Comparison of ENCODE assay signal across 8 cellular contexts in genomic region chr6:36623547-36624459, GRCh38. TPM values are rescaled to one million over a fixed set of nuclear protein-coding genes. Genes with fewer than 3 reads are reported as not detected.
DNase-seq lines count a peak whose midpoint lies in the region; ATAC-seq and TF ChIP-seq lines count a peak whose summit lies in the region.

No MANE protein-coding gene starts in this region.

- H3K4me3 ChIP-seq in dorsolateral prefrontal cortex (no peak overlapping the region), lung (no peak overlapping the region)

- peaks cover 0 to 15% of the 10 kb centered on the region in 2 donors for H3K4me1 ChIP-seq in lung (ENCODE audit: control insufficient read depth in 2 of 2, insufficient read depth in 2 of 2, low read length in 2 of 2)

- no peaks in the 10 kb centered on the region for H3K9me3 ChIP-seq in lung (ENCODE audit: control insufficient read depth in 2 of 2, insufficient read depth in 1 of 2, low read length in 1 of 2)

- H3K27ac ChIP-seq in dorsolateral prefrontal cortex = peak overlapping the region in 21 of 59 donors; percentile 10 to 73 (median 55)
- H3K27ac ChIP-seq in lung (ENCODE audit: low read depth in 1 of 2, low read length in 1 of 2) = no peak overlapping the region

- ATAC-seq in HG03280 (IDR thresholded peaks at IDR 0.05; ENCODE audit: unreplicated experiment) = peak; percentile 59
- ATAC-seq in lung (ENCODE audit: insufficient read depth, low FRiP score) = peak; percentile 63
- no peak for ATAC-seq in GM21717 (IDR thresholded peaks at IDR 0.05; ENCODE audit: unreplicated experiment)

- no peaks in the 10 kb centered on the region for H3K36me3 ChIP-seq in lung (ENCODE audit: control insufficient read depth in 2 of 2, insufficient read depth in 2 of 2, low read length in 2 of 2)

- peak; percentile 75 for DNase-seq in GM10266 (ENCODE audit: extremely low spot score)
- peak; percentile 78 to 93 for DNase-seq in NCI-H526 (lab: John Stamatoyannopoulos, UW)
- peak; percentile 55 to 73 for DNase-seq in activated CD4-positive, alpha-beta T cell treated with anti-CD3 and anti-CD28 coated beads, Interleukin-2, amount 50 U/mL, for 24 hours (ENCODE audit: low read depth in 1 of 2, low spot score in 1 of 2)
- DNase-seq in dorsolateral prefrontal cortex = peak; percentile 59 to 83 (median 78)
- peak; percentile 89 for DNase-seq in lung (ENCODE audit: low spot score)
- peak; percentile 40 for DNase-seq in stimulated activated CD8-positive, alpha-beta memory T cell treated with anti-CD3 and anti-CD28 coated beads, Interleukin-12 subunit alpha, Interleukin-12 subunit beta, amount 100 ng/mL, for 24 hours (ENCODE audit: extremely low read depth)

- intact Hi-C loops in dorsolateral prefrontal cortex (cut with DNase I) = loop anchor here (1.0 to 5.0 kb wide), 2 partner anchors 56 to 133 kb away; no protein-coding TSS in a partner anchor

- 37 to 47% methylated on average over 18 of the region's 18 CpGs for WGBS in lung, 2 donors

- TF ChIP-seq CTCF in GM10266 (IDR thresholded peaks at IDR 0.05; ENCODE audit: control insufficient read depth, insufficient read depth, low read depth, missing control alignments) (peak; percentile 94), dorsolateral prefrontal cortex (IDR thresholded peaks at IDR 0.05 in 54 of 56, conservative IDR thresholded peaks at IDR 0.05 in 2 of 56; ENCODE audit: low read depth in 1 of 56, partially characterized antibody in 56 of 56) (peak; percentile 71 to 94 (median 88)), lung (IDR thresholded peaks at IDR 0.05; ENCODE audit: control extremely low read depth, extremely low read depth) (peak; percentile 89)

- no peaks in the 10 kb centered on the region for H3K27me3 ChIP-seq in dorsolateral prefrontal cortex
- H3K27me3 ChIP-seq in lung (ENCODE audit: control insufficient read depth, insufficient read depth) = no peaks in the 10 kb centered on the region

RNA-seq across cellular contexts. Expression of gene SRSF3, which starts 29.6 kb away (rescaled TPM):
- total RNA-seq in dorsolateral prefrontal cortex (100 to 1,000 TPM; 108 to 194 (median 145) TPM), lung (100 to 1,000 TPM; 211 to 262 TPM)
- 100 to 1,000 TPM; 145 to 267 TPM for polyA plus RNA-seq in lung

RNA-seq across cellular contexts. Expression of gene CDKN1A, which starts 54.7 kb away (rescaled TPM):
- 100 to 1,000 TPM in 9 of 120 experiments, 10 to 100 TPM in 110, 1 to 10 TPM in 1; 8.3 to 193 (median 29.3) TPM for total RNA-seq in dorsolateral prefrontal cortex
- 10 to 100 TPM; 35.3 to 80.1 TPM for total RNA-seq in lung
- polyA plus RNA-seq in lung = 100 to 1,000 TPM in 1 of 2 donors, 10 to 100 TPM in 1; 52.2 to 183 TPM
